In the genomic region with DNA sequence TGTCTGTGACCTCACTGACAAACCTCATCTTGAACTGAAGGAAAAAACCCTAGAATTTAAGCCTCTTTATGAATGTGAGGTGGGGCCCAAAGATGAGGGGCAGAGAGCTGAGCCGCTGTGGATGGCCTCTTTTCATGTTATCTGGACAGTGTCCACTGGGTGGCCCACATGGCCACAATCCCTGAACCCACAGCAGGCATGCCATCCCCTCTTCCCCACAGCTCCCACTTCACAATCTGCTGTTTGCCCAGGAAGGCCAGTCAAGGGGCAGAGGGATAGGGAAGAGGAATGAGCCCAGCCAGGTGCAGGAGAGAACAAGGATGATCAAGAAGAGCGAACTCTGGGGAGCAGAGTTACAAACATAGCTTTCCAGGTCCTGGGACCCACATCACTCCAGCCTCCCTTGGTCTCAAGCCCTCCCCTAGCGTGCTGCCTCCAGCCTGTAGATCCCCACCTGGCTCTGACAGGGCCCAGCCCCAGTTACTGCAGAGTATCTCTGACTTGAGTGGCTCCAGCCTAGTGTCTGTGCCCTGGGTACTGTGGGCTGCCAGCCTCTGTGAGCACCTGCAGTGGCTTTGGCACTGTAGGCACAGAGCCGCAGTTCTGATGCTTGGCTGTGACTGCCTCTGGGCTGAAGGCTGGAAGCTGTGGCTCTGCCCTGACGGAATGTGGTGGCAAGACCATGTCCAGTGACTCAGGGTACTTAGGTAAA, we compare ENCODE assay signal across 1 cellular context.
TF ChIP-seq lines count a peak whose summit lies in the region.

No MANE protein-coding gene starts in this region.

TF ChIP-seq in WTC11, 78 proteins besides CTCF, POLR2A, EP300 and RAD21:
- no peak for TF ChIP-seq IRF2 (CRISPR knock-in tag; IDR thresholded peaks at IDR 0.05; ENCODE audit: borderline replicate concordance, low read depth)
- TF ChIP-seq EMX1 (CRISPR knock-in tag; IDR thresholded peaks at IDR 0.05) = peak; percentile 50; the same call in 1 of the 2 replicates
- TF ChIP-seq PRRX2 (CRISPR knock-in tag; IDR thresholded peaks at IDR 0.05) = 0 out of 2 replicates have a peak, but pooled peaks have one; percentile 29
- TF ChIP-seq, protein P1, sequence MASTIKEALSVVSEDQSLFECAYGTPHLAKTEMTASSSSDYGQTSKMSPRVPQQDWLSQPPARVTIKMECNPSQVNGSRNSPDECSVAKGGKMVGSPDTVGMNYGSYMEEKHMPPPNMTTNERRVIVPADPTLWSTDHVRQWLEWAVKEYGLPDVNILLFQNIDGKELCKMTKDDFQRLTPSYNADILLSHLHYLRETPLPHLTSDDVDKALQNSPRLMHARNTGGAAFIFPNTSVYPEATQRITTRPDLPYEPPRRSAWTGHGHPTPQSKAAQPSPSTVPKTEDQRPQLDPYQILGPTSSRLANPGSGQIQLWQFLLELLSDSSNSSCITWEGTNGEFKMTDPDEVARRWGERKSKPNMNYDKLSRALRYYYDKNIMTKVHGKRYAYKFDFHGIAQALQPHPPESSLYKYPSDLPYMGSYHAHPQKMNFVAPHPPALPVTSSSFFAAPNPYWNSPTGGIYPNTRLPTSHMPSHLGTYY (CRISPR knock-in tag; IDR thresholded peaks at IDR 0.05) = 0 out of 2 replicates have a peak, but pooled peaks have one; percentile 44
- TF ChIP-seq, protein P2, sequence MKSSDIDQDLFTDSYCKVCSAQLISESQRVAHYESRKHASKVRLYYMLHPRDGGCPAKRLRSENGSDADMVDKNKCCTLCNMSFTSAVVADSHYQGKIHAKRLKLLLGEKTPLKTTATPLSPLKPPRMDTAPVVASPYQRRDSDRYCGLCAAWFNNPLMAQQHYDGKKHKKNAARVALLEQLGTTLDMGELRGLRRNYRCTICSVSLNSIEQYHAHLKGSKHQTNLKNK (CRISPR knock-in tag; IDR thresholded peaks at IDR 0.05) = no peak
TF ChIP-seq in WTC11: peak in this region for 3.
